1 cellular context compared by ENCODE assay signal in genomic region chr7:83799333-83799732, GRCh38.
TF ChIP-seq lines count a peak whose summit lies in the region.

No MANE protein-coding gene starts in this region.

TF ChIP-seq in GM23338, 12 proteins besides CTCF, POLR2A, EP300 and RAD21 (continued from another document):
- TF ChIP-seq ZNF462 (CRISPR knock-in tag; IDR thresholded peaks at IDR 0.05) (no peak), ZNF331 (CRISPR knock-in tag; IDR thresholded peaks at IDR 0.05; ENCODE audit: low read depth) (no peak), EZH2phosphoT487 (IDR thresholded peaks at IDR 0.05; ENCODE audit: unreplicated experiment) (no peak), ZNF114 (CRISPR knock-in tag; IDR thresholded peaks at IDR 0.05) (no peak)
